In genomic region chr7:151137076-151137611, GRCh38 we compare ENCODE assay signal across 23 cellular contexts. TPM values are rescaled to one million over a fixed set of nuclear protein-coding genes. Genes with fewer than 3 reads are reported as not detected.
DNase-seq lines count a peak whose midpoint lies in the region; ATAC-seq, FAIRE-seq and TF ChIP-seq lines count a peak whose summit lies in the region.
"Had no signal": no experiment of that assay in that cellular context is flagged by ENCODE, and none has a peak within 500 bp of the region (broad histone marks: within the 10 kb centered on the region; RNA-seq: fewer than 3 reads in every experiment).

No MANE protein-coding gene starts in this region.

- H3K9me3 Mint-ChIP-seq in type B pancreatic cell = no peaks in the 10 kb centered on the region
- H3K9me3 Mint-ChIP-seq: effector memory CD8-positive, alpha-beta T cell; naive thymus-derived CD8-positive, alpha-beta T cell had no signal

- no peak for TF ChIP-seq CTCF in right lobe of liver (IDR thresholded peaks at IDR 0.05)
- peak; percentile 22 for TF ChIP-seq CTCF in type B pancreatic cell (conservative IDR thresholded peaks at IDR 0.05)

- no peaks in the 10 kb centered on the region for H3K27me3 Mint-ChIP-seq in type B pancreatic cell
- H3K27me3 Mint-ChIP-seq: effector memory CD8-positive, alpha-beta T cell had no signal

- intact Hi-C loops in right lobe of liver (cut with DNase I) = no loop called here

- H3K27me3 ChIP-seq in right lobe of liver = no peaks in the 10 kb centered on the region
- H3K27me3 ChIP-seq: ascending aorta; BLaER1 treated with 17β-estradiol and CSF1 and Interleukin-3, amounts not matched to agents 10 nM and 100 nM; testis had no signal

- H3K36me3 ChIP-seq in right lobe of liver = peaks cover 0 to 32% (median 8%) of the 10 kb centered on the region in 4 donors

- TF ChIP-seq POLR2A in right lobe of liver (IDR thresholded peaks at IDR 0.05) = no peak

- peak; percentile 11 for DNase-seq in activated T-cell treated with anti-CD3 and anti-CD28 coated beads, Interleukin-2, amount 50 U/mL, for 1 hour
- DNase-seq in activated T-cell treated with anti-CD3 and anti-CD28 coated beads, Interleukin-2, amount 50 U/mL, for 48 hours = no peak
- DNase-seq in frontal cortex (ENCODE audit: low spot score in 2 of 2) = peak; percentile 12 to 24
- peak; percentile 16 to 34 (median 28) for DNase-seq in right lobe of liver
- no peak for DNase-seq in type B pancreatic cell (ENCODE audit: extremely low spot score, unreplicated experiment)
- no peak for DNase-seq in DMS153 treated with DMSO at 0.1 percent for 48 hours (lab: John Stamatoyannopoulos, UW; ENCODE audit: unreplicated experiment)
- DNase-seq in H4 (ENCODE audit: low spot score) = no peak
- DNase-seq: activated naive CD4-positive, alpha-beta T cell treated with Interleukin-2 at 50 U/mL for 16 hours; effector memory CD8-positive, alpha-beta T cell; NCI-H1092; NCI-H2081; NCI-H524; stimulated activated CD4-positive, alpha-beta T cell treated with anti-CD3 and anti-CD28 coated beads, Interleukin-12 subunit alpha, Interleukin-12 subunit beta, amount 100 ng/mL, for 4 hours; T-helper 2 cell; testis had no signal

- 95% methylated on average over 8 of the region's 21 CpGs for WGBS in right lobe of liver (ENCODE audit: insufficient coverage, low coverage, low lambda C conversion rate, missing lambda C conversion rate)

- H3K4me1 Mint-ChIP-seq in type B pancreatic cell (ENCODE audit: unreplicated experiment) = peaks cover 18% of the 10 kb centered on the region
- H3K4me1 Mint-ChIP-seq: naive thymus-derived CD8-positive, alpha-beta T cell had no signal

- no peak overlapping the region for H3K4me3 Mint-ChIP-seq in type B pancreatic cell
- H3K4me3 Mint-ChIP-seq: effector memory CD8-positive, alpha-beta T cell; naive thymus-derived CD8-positive, alpha-beta T cell had no signal

- H3K36me3 Mint-ChIP-seq in type B pancreatic cell = peaks cover 10% of the 10 kb centered on the region

- no peak overlapping the region for H3K27ac ChIP-seq in right lobe of liver
- H3K27ac ChIP-seq: A549; ascending aorta; BLaER1 treated with 17β-estradiol and CSF1 and Interleukin-3, amounts not matched to agents 10 nM and 100 nM; psoas muscle; testis had no signal

- FAIRE-seq in frontal cortex (lab: Jason Lieb, UNC) = no peak
- FAIRE-seq: A549, D721Med had no signal

- no peak overlapping the region for H3K4me3 ChIP-seq in right lobe of liver
- H3K4me3 ChIP-seq: A549; ascending aorta; BLaER1 treated with 17β-estradiol and CSF1 and Interleukin-3, amounts not matched to agents 10 nM and 100 nM; psoas muscle; testis had no signal

- no peaks in the 10 kb centered on the region for H3K4me1 ChIP-seq in right lobe of liver
- H3K4me1 ChIP-seq: A549, ascending aorta, psoas muscle had no signal

- ATAC-seq in right lobe of liver (no peak), GM21360 (IDR thresholded peaks at IDR 0.05; ENCODE audit: unreplicated experiment) (no peak)
- ATAC-seq: A549; activated CD4-positive, CD25-positive, alpha-beta regulatory T cell treated with anti-CD3 and anti-CD28 coated beads, Interleukin-2, amount 50 U/mL, for 24 hours; effector memory CD8-positive, alpha-beta T cell; naive thymus-derived CD8-positive, alpha-beta T cell; psoas muscle had no signal

- H3K27ac Mint-ChIP-seq in type B pancreatic cell = no peak overlapping the region
- H3K27ac Mint-ChIP-seq: effector memory CD8-positive, alpha-beta T cell; naive thymus-derived CD8-positive, alpha-beta T cell had no signal

- no peaks in the 10 kb centered on the region for H3K9me3 ChIP-seq in right lobe of liver
- H3K9me3 ChIP-seq: A549; ascending aorta; BLaER1 treated with 17β-estradiol and CSF1 and Interleukin-3, amounts not matched to agents 10 nM and 100 nM; psoas muscle; testis had no signal

RNA-seq across cellular contexts. Expression of gene GBX1, which starts 30.4 kb away (rescaled TPM):
- total RNA-seq in frontal cortex = 0.41 TPM
- total RNA-seq in right lobe of liver = not detected
- total RNA-seq in type B pancreatic cell (ENCODE audit: low replicate concordance) = 0.26 and 0.41 TPM in 2 replicates
- not detected in 2 replicates for total RNA-seq in H4 (2014; rRNA removed; shearing (Covaris generic))
- total RNA-seq: ascending aorta; naive thymus-derived CD8-positive, alpha-beta T cell had no signal

RNA-seq across cellular contexts. Expression of gene ASB10, which starts 49.9 kb away (rescaled TPM):
- total RNA-seq in frontal cortex (not detected), right lobe of liver (not detected), type B pancreatic cell (ENCODE audit: low replicate concordance) (not detected in 2 replicates)
- not detected in 2 replicates for total RNA-seq in H4 (2014; rRNA removed; shearing (Covaris generic))
- total RNA-seq: ascending aorta; naive thymus-derived CD8-positive, alpha-beta T cell had no signal

RNA-seq across cellular contexts. Expression of gene AGAP3, which starts 50.9 kb away (rescaled TPM):
- total RNA-seq in frontal cortex = 92.9 TPM
- 10 to 100 TPM; 36.3 to 44.3 (median 39.5) TPM for total RNA-seq in right lobe of liver
- 95.9 and 114 TPM in 2 replicates for total RNA-seq in type B pancreatic cell (ENCODE audit: low replicate concordance)
- total RNA-seq in H4 (2014; rRNA removed; shearing (Covaris generic)) = 26.1 and 36.6 TPM in 2 replicates

RNA-seq across cellular contexts. Expression of gene TMUB1, which starts 53.9 kb away (rescaled TPM):
- total RNA-seq in frontal cortex (10.2 TPM), right lobe of liver (10 to 100 TPM; 27.7 to 63.1 (median 41.8) TPM), type B pancreatic cell (ENCODE audit: low replicate concordance) (37.9 and 41.7 TPM in 2 replicates)
- 37.1 and 37.3 TPM in 2 replicates for total RNA-seq in H4 (2014; rRNA removed; shearing (Covaris generic))

RNA-seq across cellular contexts. Expression of gene FASTK, which starts 56.5 kb away (rescaled TPM):
- total RNA-seq in frontal cortex (32.6 TPM), right lobe of liver (10 to 100 TPM; 33.4 to 48.8 (median 43.9) TPM), type B pancreatic cell (ENCODE audit: low replicate concordance) (100 and 118 TPM in 2 replicates)
- 70.0 and 100 TPM in 2 replicates for total RNA-seq in H4 (2014; rRNA removed; shearing (Covaris generic))

Comparison
In these comparisons a context has a peak if more than half of its experiments do, and no peak if none do; other contexts are left out.
1. DNase-seq: peak in activated T-cell treated with anti-CD3 and anti-CD28 coated beads, Interleukin-2, amount 50 U/mL, for 1 hour (single experiment), frontal cortex (2 of 2) and right lobe of liver (3 of 3); none in activated T-cell treated with anti-CD3 and anti-CD28 coated beads, Interleukin-2, amount 50 U/mL, for 48 hours (0 of 2), type B pancreatic cell (single experiment), DMS153 treated with DMSO at 0.1 percent for 48 hours (single experiment) and H4 (single experiment).